In genomic region chr9:84206801-84207200, GRCh38 we compare ENCODE assay signal across 22 cellular contexts.
A peak's percentile ranks its signal among the peaks of the same experiment; 100 is the strongest.
DNase-seq lines count a peak whose midpoint lies in the region; ATAC-seq and TF ChIP-seq lines count a peak whose summit lies in the region.
"Had no signal": no experiment of that assay in that cellular context is flagged by ENCODE, and none has a peak within 500 bp of the region (broad histone marks: within the 10 kb centered on the region; RNA-seq: fewer than 3 reads in every experiment).

No MANE protein-coding gene starts in this region.

- no peak for TF ChIP-seq POLR2A in spleen (IDR thresholded peaks at IDR 0.05)

- BruUV-seq in A673 (replicated peaks; lab: Mats Ljungman, UMichigan) (no TSS peak), Panc1 (replicated peaks; lab: Mats Ljungman, UMichigan) (no TSS peak)

- H3K36me3 ChIP-seq in A673 (ENCODE audit: insufficient read depth, low read length, poor library complexity, severe bottlenecking): no peaks in the 10 kb centered on the region
- no peaks in the 10 kb centered on the region for H3K36me3 ChIP-seq in Panc1 (ENCODE audit: control insufficient read depth, insufficient read depth, low read length)
- H3K36me3 ChIP-seq in spleen: no peaks in the 10 kb centered on the region

- POLR2A ChIA-PET in A673 (lab: Charles Lee; ENCODE audit: low non-redundant PET) (no interaction called here), Panc1 (lab: Charles Lee) (interaction anchor here (0.6 kb wide), 1 partner anchor 110 kb away, joined by 3 read pairs; no protein-coding TSS in a partner anchor)

- peaks cover 4% of the 10 kb centered on the region for H3K27me3 ChIP-seq in A673 (replicated peaks; ENCODE audit: insufficient read depth, low read depth, low read length, poor library complexity)
- no peaks in the 10 kb centered on the region for H3K27me3 ChIP-seq in Panc1 (ENCODE audit: control insufficient read depth, insufficient read depth, low read length)
- no peaks in the 10 kb centered on the region for H3K27me3 ChIP-seq in spleen (replicated peaks in 1 of 7)

- TF ChIP-seq CTCF in A673 (conservative IDR thresholded peaks at IDR 0.05; ENCODE audit: low read depth, low read length): no peak
- TF ChIP-seq CTCF in Panc1 (IDR thresholded peaks at IDR 0.05): no peak
- no peak for TF ChIP-seq CTCF in spleen (IDR thresholded peaks at IDR 0.05 in 8 of 11, conservative IDR thresholded peaks at IDR 0.05 in 3 of 11)

- no peaks in the 10 kb centered on the region for H3K9me3 ChIP-seq in A673 (ENCODE audit: low read depth, low read length, poor library complexity, severe bottlenecking)
- H3K9me3 ChIP-seq in Panc1 (ENCODE audit: control insufficient read depth, insufficient read depth, low read depth, low read length): no peaks in the 10 kb centered on the region
- no peaks in the 10 kb centered on the region for H3K9me3 ChIP-seq in spleen

- ATAC-seq in Panc1: peak; percentile 38; the same call in 1 of the 2 replicates
- ATAC-seq: T-cell had no signal

- DNase-seq in A673 (ENCODE audit: low spot score) (no peak), GM03348 (ENCODE audit: low spot score) (peak; percentile 6), Panc1 (ENCODE audit: low read depth, low spot score) (no peak), retina (peak; percentile 67), glomerular visceral epithelial cell (ENCODE audit: extremely low spot score) (no peak), spleen (no peak), activated T-cell treated with anti-CD3 and anti-CD28 coated beads for 4 hours (no peak)
- DNase-seq: CD4-positive, CD25-positive, alpha-beta regulatory T cell; COR-L47; DMS53; EL; HFFc6; Karpas-422; NCI-H1048; NCI-H1436; NCI-H2029 treated with DMSO at 0.1 percent for 48 hours; NCI-H2171; NCI-H446 treated with DMSO at 0.1 percent for 48 hours; NK-92 treated with Interleukin-12 subunit alpha and Interleukin-12 subunit beta, amount 100 ng/mL, for 24 hours; Right ventricle myocardium superior; T-cell had no signal

- in situ Hi-C loops in Panc1 (cut with HindIII; ENCODE audit: low pct_unique_long_range_greater_than_20kb, low sequenced_read_pairs): no loop called here

- H3K4me1 ChIP-seq in A673 (ENCODE audit: insufficient read depth, low read length, poor library complexity, severe bottlenecking) (no peaks in the 10 kb centered on the region), Panc1 (ENCODE audit: control insufficient read depth, insufficient read depth, low read length) (no peaks in the 10 kb centered on the region), spleen (peaks cover 0 to 10% (median 5%) of the 10 kb centered on the region in 6 donors)

- intact Hi-C loops in A673 (cut with micrococcal nuclease; ENCODE audit: unreplicated experiment) (no loop called here), Panc1 (cut with micrococcal nuclease; ENCODE audit: unreplicated experiment) (no loop called here), spleen (cut with DNase I; ENCODE audit: low total_unique reads) (no loop called here)

- 68 to 87% (median 83%) methylated on average over 7 of the region's 7 CpGs for WGBS in spleen, 5 donors

- CTCF ChIA-PET in A673 (lab: Charles Lee) (no interaction called here), Panc1 (lab: Charles Lee) (no interaction called here)

- H3K27ac ChIP-seq in A673 (ENCODE audit: low read depth, low read length, poor library complexity, severe bottlenecking) (no peak overlapping the region), Panc1 (ENCODE audit: low read length) (no peak overlapping the region), spleen (peak overlapping the region in 2 of 8 donors; percentile 23 to 34)
- H3K27ac ChIP-seq: SK-N-MC had no signal

- H3K4me3 ChIP-seq in A673 (ENCODE audit: low read depth, low read length, poor library complexity, severe bottlenecking) (peak overlapping the region; percentile 2), Panc1 (ENCODE audit: low read depth in 2 of 2, low read length in 2 of 2) (no peak overlapping the region), spleen (no peak overlapping the region)
- H3K4me3 ChIP-seq: SK-N-MC had no signal

Comparison
In these comparisons a context has a peak if more than half of its experiments do, and no peak if none do; other contexts are left out.
1. DNase-seq: peak in GM03348 (single experiment) and retina (single experiment); none in A673 (single experiment), Panc1 (single experiment), glomerular visceral epithelial cell (single experiment), spleen (single experiment) and activated T-cell treated with anti-CD3 and anti-CD28 coated beads for 4 hours (single experiment).